Comparison of ENCODE assay signal across 15 cellular contexts in the genomic region with DNA sequence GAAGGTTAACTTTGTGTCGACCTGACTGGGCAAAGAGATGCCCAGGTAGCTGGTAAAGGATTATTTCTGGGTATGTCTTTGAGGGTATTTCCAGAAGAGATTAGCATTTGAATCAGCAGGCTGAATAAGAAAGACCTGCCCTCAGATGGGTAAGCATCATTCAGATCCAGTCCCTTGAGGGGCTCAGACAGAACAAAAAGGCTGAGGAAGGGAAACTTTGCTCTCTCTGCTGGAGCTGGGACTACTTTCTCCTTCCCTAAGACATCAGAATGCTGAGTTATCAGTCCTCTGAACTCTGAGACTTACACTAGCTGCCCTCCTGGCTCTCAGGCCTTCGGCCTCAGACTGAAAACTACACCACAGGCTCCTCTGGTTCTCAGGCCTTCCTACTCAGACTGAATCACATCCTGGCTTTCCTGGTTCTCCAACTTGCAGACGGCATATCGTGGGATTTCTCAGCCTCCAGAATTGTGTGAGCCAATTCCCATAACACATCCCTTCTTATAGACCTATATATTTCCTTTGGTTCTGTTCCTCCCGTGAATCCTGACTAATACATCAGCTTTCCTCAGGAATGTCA.
DNase-seq lines count a peak whose midpoint lies in the region; ATAC-seq lines count a peak whose summit lies in the region.
"Had no signal": no experiment of that assay in that cellular context is flagged by ENCODE, and none has a peak within 500 bp of the region (broad histone marks: within the 10 kb centered on the region; RNA-seq: fewer than 3 reads in every experiment).

No MANE protein-coding gene starts in this region.

- peak; percentile 22 for DNase-seq in AG20443 (ENCODE audit: low spot score)
- peak; percentile 8 for DNase-seq in M059J (ENCODE audit: low read depth)
- DNase-seq in dedifferentiated amniotic fluid mesenchymal stem cell (ENCODE audit: extremely low spot score) = peak; percentile 33
- DNase-seq in kidney tubule cell (ENCODE audit: low spot score) = peak; percentile 7
- no peak for DNase-seq in glomerular visceral epithelial cell (ENCODE audit: extremely low spot score)
- DNase-seq in NK-92 treated with Interleukin-12 subunit alpha and Interleukin-12 subunit beta, amount 100 ng/mL, for 24 hours (lab: John Stamatoyannopoulos, UW) = no peak
- DNase-seq in SW 1271 (lab: John Stamatoyannopoulos, UW) = no peak
- DNase-seq: activated T-cell treated with anti-CD3 and anti-CD28 coated beads for 4 hours, cerebellar nuclear complex, erythroblast, mammary epithelial cell, NCI-H748 treated with DMSO at 0.1 percent for 48 hours, nucleus accumbens, T-helper 17 cell had no signal

- no peak for ATAC-seq in HG03139 (IDR thresholded peaks at IDR 0.05; ENCODE audit: unreplicated experiment)
- ATAC-seq: T-helper 17 cell had no signal

Comparison
In these comparisons a context has a peak if more than half of its experiments do, and no peak if none do; other contexts are left out.
1. DNase-seq: peak in AG20443 (single experiment), M059J (single experiment), dedifferentiated amniotic fluid mesenchymal stem cell (single experiment) and kidney tubule cell (single experiment); none in glomerular visceral epithelial cell (single experiment), NK-92 treated with Interleukin-12 subunit alpha and Interleukin-12 subunit beta, amount 100 ng/mL, for 24 hours (single experiment) and SW 1271 (0 of 2).